ENCODE assay signal across 1 cellular context in genomic region chr17:50477976-50478375, GRCh38.
TF ChIP-seq lines count a peak whose summit lies in the region.

No MANE protein-coding gene starts in this region.

TF ChIP-seq in endothelial cell of umbilical vein, 7 proteins besides CTCF, POLR2A, EP300 and RAD21:
- no peak for TF ChIP-seq FOS (IDR thresholded peaks at IDR 0.05; ENCODE audit: borderline replicate concordance, insufficient read depth, low read length)
- TF ChIP-seq GATA2 (IDR thresholded peaks at IDR 0.05; ENCODE audit: insufficient read depth, insufficient read length, low read depth, low read length): no peak
- TF ChIP-seq MAX (IDR thresholded peaks at IDR 0.05; ENCODE audit: insufficient read depth, insufficient read length): no peak
- TF ChIP-seq JUN (IDR thresholded peaks at IDR 0.05; ENCODE audit: borderline replicate concordance, insufficient read depth, insufficient read length, low read depth): no peak
- TF ChIP-seq POLR2AphosphoS5 (IDR thresholded peaks at IDR 0.05; ENCODE audit: insufficient read depth, low read depth, low read length): no peak
- TF ChIP-seq MYC (IDR thresholded peaks at IDR 0.05; ENCODE audit: low read depth, low read length): no peak
- no peak for TF ChIP-seq EZH2 (IDR thresholded peaks at IDR 0.05; ENCODE audit: borderline replicate concordance, low read depth, low read length, severe bottlenecking)
